In the genomic region with DNA sequence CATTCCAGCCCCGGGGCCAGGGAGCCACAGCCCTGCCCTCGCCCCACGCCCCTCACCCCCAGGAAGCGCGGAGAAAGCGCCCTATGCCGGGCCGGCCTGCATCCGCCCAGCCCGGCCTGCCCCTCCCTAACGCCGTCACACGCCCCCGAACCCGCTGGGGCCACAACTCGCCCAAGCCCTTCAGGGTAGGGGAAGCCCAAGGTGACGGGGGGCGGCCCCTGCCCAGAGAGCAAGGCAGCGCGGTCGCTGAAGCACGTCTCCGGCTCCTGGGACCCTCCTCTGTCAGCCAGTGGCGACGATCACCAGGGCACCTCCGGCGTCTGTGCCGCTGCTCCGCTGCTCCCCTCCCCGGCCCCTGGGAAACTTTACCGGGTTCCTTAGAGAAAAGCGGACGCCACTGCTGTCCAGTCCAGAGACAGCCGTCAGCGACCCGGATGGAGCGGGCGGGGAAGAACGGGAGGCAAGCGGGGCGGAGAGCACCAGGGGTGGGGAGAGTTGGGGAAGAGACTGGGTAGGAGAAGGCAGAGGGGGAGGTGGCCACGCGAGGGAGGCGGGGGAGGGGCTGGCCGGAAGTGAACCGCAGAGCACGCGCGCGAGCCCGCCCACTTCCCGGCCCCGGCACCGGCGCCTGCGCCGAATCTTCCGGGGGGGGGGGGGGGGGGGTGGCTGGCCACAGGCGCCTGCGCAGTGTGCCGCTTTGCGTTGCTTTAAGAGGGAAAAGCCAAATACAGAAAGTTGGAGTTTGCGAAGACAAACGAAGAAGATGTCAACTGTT, we compare ENCODE assay signal across 8 cellular contexts. TPM values are rescaled to one million over a fixed set of nuclear protein-coding genes. Genes with fewer than 3 reads are reported as not detected.
DNase-seq lines count a peak whose midpoint lies in the region; ATAC-seq and TF ChIP-seq lines count a peak whose summit lies in the region.

A gene with protein sequence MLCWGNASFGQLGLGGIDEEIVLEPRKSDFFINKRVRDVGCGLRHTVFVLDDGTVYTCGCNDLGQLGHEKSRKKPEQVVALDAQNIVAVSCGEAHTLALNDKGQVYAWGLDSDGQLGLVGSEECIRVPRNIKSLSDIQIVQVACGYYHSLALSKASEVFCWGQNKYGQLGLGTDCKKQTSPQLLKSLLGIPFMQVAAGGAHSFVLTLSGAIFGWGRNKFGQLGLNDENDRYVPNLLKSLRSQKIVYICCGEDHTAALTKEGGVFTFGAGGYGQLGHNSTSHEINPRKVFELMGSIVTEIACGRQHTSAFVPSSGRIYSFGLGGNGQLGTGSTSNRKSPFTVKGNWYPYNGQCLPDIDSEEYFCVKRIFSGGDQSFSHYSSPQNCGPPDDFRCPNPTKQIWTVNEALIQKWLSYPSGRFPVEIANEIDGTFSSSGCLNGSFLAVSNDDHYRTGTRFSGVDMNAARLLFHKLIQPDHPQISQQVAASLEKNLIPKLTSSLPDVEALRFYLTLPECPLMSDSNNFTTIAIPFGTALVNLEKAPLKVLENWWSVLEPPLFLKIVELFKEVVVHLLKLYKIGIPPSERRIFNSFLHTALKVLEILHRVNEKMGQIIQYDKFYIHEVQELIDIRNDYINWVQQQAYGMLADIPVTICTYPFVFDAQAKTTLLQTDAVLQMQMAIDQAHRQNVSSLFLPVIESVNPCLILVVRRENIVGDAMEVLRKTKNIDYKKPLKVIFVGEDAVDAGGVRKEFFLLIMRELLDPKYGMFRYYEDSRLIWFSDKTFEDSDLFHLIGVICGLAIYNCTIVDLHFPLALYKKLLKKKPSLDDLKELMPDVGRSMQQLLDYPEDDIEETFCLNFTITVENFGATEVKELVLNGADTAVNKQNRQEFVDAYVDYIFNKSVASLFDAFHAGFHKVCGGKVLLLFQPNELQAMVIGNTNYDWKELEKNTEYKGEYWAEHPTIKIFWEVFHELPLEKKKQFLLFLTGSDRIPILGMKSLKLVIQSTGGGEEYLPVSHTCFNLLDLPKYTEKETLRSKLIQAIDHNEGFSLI (minus strand): TSS at position 509 of the 775 bp plus-strand sequence. CDS start 2,175 bp downstream, outside the sequence.

- peaks cover 25% of the 10 kb centered on the region for H3K4me1 ChIP-seq in DOHH2 (ENCODE audit: control insufficient read depth, low read length)

- no peaks in the 10 kb centered on the region for H3K27me3 Mint-ChIP-seq in natural killer cell treated with Interleukin-12 subunit alpha and Interleukin-12 subunit beta and Interleukin-15 and Interleukin-18, amount 100 ng/mL, for 72 hours

- H3K4me2 ChIP-seq in DOHH2 (ENCODE audit: low read length) = peak within 1 kb of the TSS; percentile 67

- peak within 1 kb of the TSS; percentile 96 for H3K4me3 Mint-ChIP-seq in natural killer cell treated with Interleukin-12 subunit alpha and Interleukin-12 subunit beta and Interleukin-15 and Interleukin-18, amount 100 ng/mL, for 72 hours

- H3K9me3 Mint-ChIP-seq in natural killer cell treated with Interleukin-12 subunit alpha and Interleukin-12 subunit beta and Interleukin-15 and Interleukin-18, amount 100 ng/mL, for 72 hours = no peaks in the 10 kb centered on the region

- H4K20me1 ChIP-seq in DOHH2 (ENCODE audit: control insufficient read depth, insufficient read depth, low read depth, low read length) = no peaks in the 10 kb centered on the region

- H3K36me3 ChIP-seq in DOHH2 (ENCODE audit: control insufficient read depth, low read length) = peaks cover 34% of the 10 kb centered on the region

- DNase-seq in KG1 (lab: John Stamatoyannopoulos, UW) (peak; percentile 72), RPMI8226 (peak; percentile 85), fibroblast of pulmonary artery (ENCODE audit: low read depth) (peak; percentile 96)
- peak; percentile 88 for DNase-seq in activated effector memory CD4-positive, alpha-beta T cell treated with Interleukin-2 at 50 U/mL for 16 hours
- DNase-seq in natural killer cell treated with Interleukin-12 subunit alpha and Interleukin-12 subunit beta and Interleukin-15 and Interleukin-18, amount 100 ng/mL, for 72 hours (ENCODE audit: low spot score) = peak; percentile 94
- DNase-seq in stimulated activated naive CD4-positive, alpha-beta T cell treated with Interleukin-2 at 50 U/mL for 16 hours (lab: John Stamatoyannopoulos, UW) = peak; percentile 90

- H3K4me3 ChIP-seq in DOHH2 (ENCODE audit: low read length) (peak within 1 kb of the TSS; percentile 86), fibroblast of pulmonary artery (replicated peaks; ENCODE audit: low read depth, low read length) (peak within 1 kb of the TSS; percentile 81)

- H3F3A ChIP-seq in DOHH2 (ENCODE audit: control insufficient read depth, insufficient read depth) = no peaks in the 10 kb centered on the region

- H3K79me2 ChIP-seq in DOHH2 (ENCODE audit: control insufficient read depth, low read length) = peaks cover 51% of the 10 kb centered on the region

- ATAC-seq in GM21723 (IDR thresholded peaks at IDR 0.05; ENCODE audit: unreplicated experiment) = peak; percentile 91
- ATAC-seq in natural killer cell treated with Interleukin-12 subunit alpha and Interleukin-12 subunit beta and Interleukin-15 and Interleukin-18, amount 100 ng/mL, for 72 hours = peak; percentile 94 to 96

- H3K9me3 ChIP-seq in DOHH2 (ENCODE audit: control insufficient read depth, insufficient read depth, low read length) = no peaks in the 10 kb centered on the region; the same call in 1 of the 2 replicates

- peak within 1 kb of the TSS; percentile 84 for H3K27ac ChIP-seq in DOHH2 (ENCODE audit: low read depth, low read length)

- TF ChIP-seq CTCF in DOHH2 (IDR thresholded peaks at IDR 0.05; ENCODE audit: low read depth, low read length, poor library complexity, severe bottlenecking) (no peak), fibroblast of pulmonary artery (IDR thresholded peaks at IDR 0.05; ENCODE audit: low read length, missing control alignments) (no peak)

- H3K9me2 ChIP-seq in DOHH2 (replicated peaks; ENCODE audit: control insufficient read depth, low read length) = no peaks in the 10 kb centered on the region

- H3K27ac Mint-ChIP-seq in natural killer cell treated with Interleukin-12 subunit alpha and Interleukin-12 subunit beta and Interleukin-15 and Interleukin-18, amount 100 ng/mL, for 72 hours = peak within 1 kb of the TSS; percentile 93 to 98

- no peaks in the 10 kb centered on the region for H3K27me3 ChIP-seq in DOHH2 (ENCODE audit: control insufficient read depth, low read length)

- H3K36me3 Mint-ChIP-seq in natural killer cell treated with Interleukin-12 subunit alpha and Interleukin-12 subunit beta and Interleukin-15 and Interleukin-18, amount 100 ng/mL, for 72 hours = peaks cover 7% of the 10 kb centered on the region

- H3K4me1 Mint-ChIP-seq in natural killer cell treated with Interleukin-12 subunit alpha and Interleukin-12 subunit beta and Interleukin-15 and Interleukin-18, amount 100 ng/mL, for 72 hours (ENCODE audit: low read depth in 2 of 2) = peaks cover 26 to 31% of the 10 kb centered on the region in 2 donors

RNA-seq across cellular contexts. Expression of the gene that starts here (rescaled TPM):
- 10 to 100 TPM; 61.2 to 80.4 TPM for total RNA-seq in natural killer cell treated with Interleukin-12 subunit alpha and Interleukin-12 subunit beta and Interleukin-15 and Interleukin-18, amount 100 ng/mL, for 72 hours

Comparison
In these comparisons a context has a peak if more than half of its experiments do, and no peak if none do; other contexts are left out.
1. Peak in every context shown above with its lines: DNase-seq, ATAC-seq, H3K4me3 ChIP-seq and H3K27ac ChIP-seq.